ENCODE assay signal across 1 cellular context in genomic region chr2:168796583-168797285, GRCh38.
A peak's percentile ranks its signal among the peaks of the same experiment; 100 is the strongest.
TF ChIP-seq lines count a peak whose summit lies in the region.

No MANE protein-coding gene starts in this region.

TF ChIP-seq in K562, 482 proteins besides CTCF, POLR2A, EP300 and RAD21 (continued from another document and continues in another):
- no peak for TF ChIP-seq SAP30 (IDR thresholded peaks at IDR 0.05; ENCODE audit: borderline replicate concordance, insufficient read depth, low read depth, low read length, poor library complexity, severe bottlenecking)
- TF ChIP-seq TEAD1 (CRISPR knock-in tag; IDR thresholded peaks at IDR 0.05) = peak in 1 of 2 experiments; percentile 65; a peak in 2 of 4 replicates
- TF ChIP-seq ETV1 (tag; conservative IDR thresholded peaks at IDR 0.05; ENCODE audit: low read depth) = peak; percentile 49
- TF ChIP-seq MLLT1 (IDR thresholded peaks at IDR 0.05) = 0 out of 4 replicates have a peak, but pooled peaks of 1 of the 2 experiments have one; percentile 12
- TF ChIP-seq ARID1B (IDR thresholded peaks at IDR 0.05) = peak; percentile 81
- TF ChIP-seq THRB (CRISPR knock-in tag; conservative IDR thresholded peaks at IDR 0.05) = 0 out of 2 replicates have a peak, but pooled peaks have one; percentile 6
- TF ChIP-seq POLR2AphosphoS2 (IDR thresholded peaks at IDR 0.05; ENCODE audit: low read length) = no peak
- TF ChIP-seq GATAD2B (IDR thresholded peaks at IDR 0.05; ENCODE audit: borderline replicate concordance) = peak; percentile 55; the same call in 1 of the 2 replicates
- no peak for TF ChIP-seq TCF15 (CRISPR knock-in tag; IDR thresholded peaks at IDR 0.05)
- peak; percentile 74 for TF ChIP-seq TEAD4 (IDR thresholded peaks at IDR 0.05; ENCODE audit: low read length)
- no peak for TF ChIP-seq TEAD4 (CRISPR knock-in tag; IDR thresholded peaks at IDR 0.05; ENCODE audit: borderline replicate concordance)
- no peak for TF ChIP-seq COPS2 (conservative IDR thresholded peaks at IDR 0.05)
- 0 out of 2 replicates have a peak, but pooled peaks have one; percentile 36 for TF ChIP-seq LCOR (CRISPR knock-in tag; IDR thresholded peaks at IDR 0.05)
- no peak for TF ChIP-seq IRF9 (tag; IDR thresholded peaks at IDR 0.05)
- TF ChIP-seq ZBTB5 (IDR thresholded peaks at IDR 0.05) = 0 out of 2 replicates have a peak, but pooled peaks have one; percentile 43
- TF ChIP-seq ARNT (IDR thresholded peaks at IDR 0.05) = 0 out of 4 replicates have a peak, but pooled peaks of 1 of the 2 experiments have one; percentile 34
- 0 out of 2 replicates have a peak, but pooled peaks have one; percentile 15 for TF ChIP-seq MTA1 (IDR thresholded peaks at IDR 0.05; ENCODE audit: borderline replicate concordance)
- TF ChIP-seq ZNF280A (IDR thresholded peaks at IDR 0.05; ENCODE audit: low read depth, partially characterized antibody) = no peak
- TF ChIP-seq HMGN3 (IDR thresholded peaks at IDR 0.05; ENCODE audit: borderline replicate concordance, extremely low read depth, insufficient read length, low read depth, low read length) = peak; percentile 47
- peak in 1 of 3 experiments; percentile 70; a peak in 1 of 6 replicates for TF ChIP-seq ZBTB11 (CRISPR knock-in tag; IDR thresholded peaks at IDR 0.05)
- 0 out of 4 replicates have a peak, but pooled peaks of 1 of the 2 experiments have one; percentile 16 for TF ChIP-seq MCM7 (IDR thresholded peaks at IDR 0.05)
- TF ChIP-seq SIN3A (IDR thresholded peaks at IDR 0.05; ENCODE audit: borderline replicate concordance in 2 of 2, control insufficient read depth in 1 of 2, low read depth in 2 of 2, low read length in 2 of 2) = no peak
- 0 out of 2 replicates have a peak, but pooled peaks have one; percentile 11 for TF ChIP-seq HMBOX1 (IDR thresholded peaks at IDR 0.05)
- TF ChIP-seq L3MBTL2 (IDR thresholded peaks at IDR 0.05) = peak; percentile 11; the same call in 1 of the 2 replicates
- TF ChIP-seq HDAC3 (IDR thresholded peaks at IDR 0.05; ENCODE audit: borderline replicate concordance, partially characterized antibody) = peak; percentile 44
- no peak for TF ChIP-seq ZNF57 (CRISPR knock-in tag; IDR thresholded peaks at IDR 0.05)
- 0 out of 2 replicates have a peak, but pooled peaks have one; percentile 18 for TF ChIP-seq ERF (CRISPR knock-in tag; IDR thresholded peaks at IDR 0.05)
- TF ChIP-seq CREM (IDR thresholded peaks at IDR 0.05; ENCODE audit: low read depth) = peak; percentile 52; the same call in 1 of the 2 replicates
- no peak for TF ChIP-seq RFX7 (CRISPR knock-in tag; IDR thresholded peaks at IDR 0.05)
- peak in 1 of 2 experiments; percentile 8; a peak in 2 of 4 replicates for TF ChIP-seq MNT (conservative IDR thresholded peaks at IDR 0.05)
- TF ChIP-seq HDAC1 (IDR thresholded peaks at IDR 0.05) = peak in 1 of 2 experiments; percentile 48; a peak in 2 of 4 replicates
- peak in 1 of 2 experiments; percentile 47; a peak in 1 of 4 replicates for TF ChIP-seq TRIM24 (IDR thresholded peaks at IDR 0.05)
- TF ChIP-seq CEBPZ (IDR thresholded peaks at IDR 0.05; ENCODE audit: borderline replicate concordance, low read depth, low read length) = no peak
- 0 out of 2 replicates have a peak, but pooled peaks have one; percentile 19 for TF ChIP-seq ELF2 (CRISPR knock-in tag; IDR thresholded peaks at IDR 0.05)
- peak in 1 of 2 experiments; percentile 54; a peak in 2 of 3 replicates for TF ChIP-seq CBX3 (IDR thresholded peaks at IDR 0.05; ENCODE audit: borderline replicate concordance in 1 of 2, low read length in 2 of 2)
- 0 out of 2 replicates have a peak, but pooled peaks have one; percentile 10 for TF ChIP-seq MECOM (CRISPR knock-in tag; IDR thresholded peaks at IDR 0.05)
- TF ChIP-seq ASH1L (IDR thresholded peaks at IDR 0.05; ENCODE audit: borderline replicate concordance, low read depth, partially characterized antibody) = no peak
- TF ChIP-seq TSC22D4 (tag; IDR thresholded peaks at IDR 0.05) = no peak
- TF ChIP-seq CBFA2T2 (conservative IDR thresholded peaks at IDR 0.05) = peak; percentile 61
- no peak for TF ChIP-seq ZNF143 (CRISPR knock-in tag; IDR thresholded peaks at IDR 0.05)
- no peak for TF ChIP-seq GTF2A2 (tag; IDR thresholded peaks at IDR 0.05)
- no peak for TF ChIP-seq ZNF408 (CRISPR knock-in tag; IDR thresholded peaks at IDR 0.05; ENCODE audit: low read depth)
- peak; percentile 55 for TF ChIP-seq STAT5A (IDR thresholded peaks at IDR 0.05; ENCODE audit: borderline replicate concordance, low read length)
- TF ChIP-seq ZNF668 (CRISPR knock-in tag; IDR thresholded peaks at IDR 0.05) = peak; percentile 46; the same call in 1 of the 2 replicates
- peak; percentile 24; the same call in 1 of the 2 replicates for TF ChIP-seq ZNF134 (CRISPR knock-in tag; conservative IDR thresholded peaks at IDR 0.05)
- peak; percentile 67 to 74 for TF ChIP-seq KDM1A (IDR thresholded peaks at IDR 0.05)
- 0 out of 2 replicates have a peak, but pooled peaks have one; percentile 57 for TF ChIP-seq HLTF (IDR thresholded peaks at IDR 0.05)
